In genomic region chr4:7908668-7909067, GRCh38 we compare ENCODE assay signal across 14 cellular contexts.
"Had no signal": no experiment of that assay in that cellular context is flagged by ENCODE, and none has a peak within 500 bp of the region (broad histone marks: within the 10 kb centered on the region; RNA-seq: fewer than 3 reads in every experiment).

No MANE protein-coding gene starts in this region.

- H3K36me3 ChIP-seq: left ventricle myocardium inferior, ovary, thyroid gland, vagina had no signal

- DNase-seq: activated CD4-positive, alpha-beta T cell treated with anti-CD3 and anti-CD28 coated beads, Interleukin-2, amount 50 U/mL, for 48 hours; activated CD4-positive, CD25-positive, alpha-beta regulatory T cell treated with anti-CD3 and anti-CD28 coated beads, Interleukin-2, amount 50 U/mL, for 72 hours; activated gamma-delta T cell treated with Interleukin-2 at 50 U/mL for 16 hours; activated T-cell treated with anti-CD3 and anti-CD28 coated beads, Interleukin-2, amount 50 U/mL, for 48 hours; aorta; left ventricle myocardium inferior; ovary; stimulated activated CD4-positive, alpha-beta T cell treated with anti-CD3 and anti-CD28 coated beads, Interleukin-4, amount 100 ng/mL, for 4 hours; stimulated activated naive CD8-positive, alpha-beta T cell treated with anti-CD3 and anti-CD28 coated beads, Interleukin-15, amount 100 ng/mL, for 72 hours; thyroid gland had no signal

- ATAC-seq: stimulated activated naive CD8-positive, alpha-beta T cell treated with anti-CD3 and anti-CD28 coated beads, Interleukin-15, amount 100 ng/mL, for 72 hours had no signal

- H3K27ac ChIP-seq: left ventricle myocardium inferior, ovary had no signal

- H3K4me3 ChIP-seq: left ventricle myocardium inferior, ovary, thyroid gland, vagina had no signal

- H3K9me3 ChIP-seq: left ventricle myocardium inferior, ovary, thyroid gland, vagina had no signal

- H3K27me3 ChIP-seq: ovary, thyroid gland, vagina had no signal

- FAIRE-seq: bronchial epithelial cell, frontal cortex, keratinocyte had no signal
